ENCODE assay signal across 8 cellular contexts in the genomic region with DNA sequence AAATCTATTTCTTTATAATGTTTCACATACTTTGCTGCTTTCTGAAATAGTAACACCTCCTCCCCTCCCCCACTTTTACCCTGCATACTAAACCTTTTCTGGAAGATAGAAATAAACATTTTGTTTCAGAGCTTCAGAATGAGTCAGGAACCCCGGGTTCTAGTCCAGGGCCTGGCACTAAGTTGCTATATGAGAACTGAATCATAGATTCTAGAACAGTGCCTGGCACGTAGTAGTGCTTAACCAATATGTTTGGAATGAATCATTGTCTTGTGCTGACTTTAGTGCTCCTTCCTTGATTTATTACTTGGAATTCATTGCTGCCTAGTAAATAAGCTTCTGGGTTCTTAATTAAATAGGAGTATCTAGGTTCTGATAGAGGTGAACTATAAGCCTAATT. TPM values are rescaled to one million over a fixed set of nuclear protein-coding genes. Genes with fewer than 3 reads are reported as not detected.
A peak's percentile ranks its signal among the peaks of the same experiment; 100 is the strongest.
DNase-seq lines count a peak whose midpoint lies in the region; ATAC-seq and TF ChIP-seq lines count a peak whose summit lies in the region.

No MANE protein-coding gene starts in this region.

- CTCF ChIA-PET in Calu3 (lab: Charles Lee) (interaction anchor here (0.6 kb wide), 1 partner anchor 134 kb away, joined by 5 read pairs; no protein-coding TSS in a partner anchor), MCF 10A (lab: Yijun Ruan, JAX) (interaction anchor here (0.6 kb wide), 2 partner anchors 86 to 229 kb away, joined by 3 to 4 read pairs; no protein-coding TSS in a partner anchor)

- H3K36me3 Mint-ChIP-seq in Calu3 (ENCODE audit: insufficient read depth, unreplicated experiment) (no peaks in the 10 kb centered on the region), MCF 10A (ENCODE audit: insufficient read depth, unreplicated experiment) (no peaks in the 10 kb centered on the region)

- ATAC-seq in GM21360 (IDR thresholded peaks at IDR 0.05; ENCODE audit: unreplicated experiment), result no peak
- no peak for ATAC-seq in left ventricle myocardium superior

- H3K4me1 Mint-ChIP-seq in Calu3 (ENCODE audit: low read depth, unreplicated experiment), result peaks cover 68% of the 10 kb centered on the region
- H3K4me1 Mint-ChIP-seq in MCF 10A (ENCODE audit: insufficient read depth, unreplicated experiment), result peaks cover 65% of the 10 kb centered on the region

- DNase-seq in Calu3, result no peak
- DNase-seq in M059J (ENCODE audit: low read depth), result peak; percentile 88
- DNase-seq in MCF 10A (ENCODE audit: unreplicated experiment), result peak; percentile 90
- peak; percentile 22 for DNase-seq in pulmonary artery endothelial cell (ENCODE audit: low read depth, low spot score)
- no peak for DNase-seq in DMS53 treated with DMSO at 0.1 percent for 48 hours (lab: John Stamatoyannopoulos, UW; ENCODE audit: unreplicated experiment)
- DNase-seq in left ventricle myocardium superior, result no peak
- DNase-seq in NCI-H2196 treated with DMSO at 0.1 percent for 48 hours (lab: John Stamatoyannopoulos, UW; ENCODE audit: unreplicated experiment), result no peak

- H3K9me3 Mint-ChIP-seq in Calu3 (ENCODE audit: low read depth, unreplicated experiment) (no peaks in the 10 kb centered on the region), MCF 10A (ENCODE audit: unreplicated experiment) (no peaks in the 10 kb centered on the region)

- H3K4me3 Mint-ChIP-seq in Calu3 (ENCODE audit: low read depth, unreplicated experiment), result peak overlapping the region; percentile 14
- peak overlapping the region; percentile 36 for H3K4me3 Mint-ChIP-seq in MCF 10A (ENCODE audit: unreplicated experiment)

- H3K27me3 Mint-ChIP-seq in Calu3 (ENCODE audit: unreplicated experiment), result no peaks in the 10 kb centered on the region
- H3K27me3 Mint-ChIP-seq in MCF 10A (ENCODE audit: insufficient read depth, unreplicated experiment), result no peaks in the 10 kb centered on the region

- intact Hi-C loops in Calu3 (cut with micrococcal nuclease; ENCODE audit: unreplicated experiment), result loop anchor here (10.0 kb wide), 1 partner anchor 251 kb away; no protein-coding TSS in a partner anchor
- intact Hi-C loops in MCF 10A (cut with micrococcal nuclease), result loop anchor here (2.0 kb wide), 1 partner anchor 17 kb away; no protein-coding TSS in a partner anchor
- intact Hi-C loops in left ventricle myocardium superior (cut with micrococcal nuclease), result no loop called here

- TF ChIP-seq CTCF in Calu3 (IDR thresholded peaks at IDR 0.05; ENCODE audit: unreplicated experiment) (no peak), MCF 10A (IDR thresholded peaks at IDR 0.05; ENCODE audit: unreplicated experiment) (no peak)

- H3K27ac Mint-ChIP-seq in Calu3 (ENCODE audit: unreplicated experiment) (peak overlapping the region; percentile 14), MCF 10A (ENCODE audit: low read depth, unreplicated experiment) (peak overlapping the region; percentile 89)

- POLR2A ChIA-PET in MCF 10A (lab: Yijun Ruan, JAX), result interaction anchor here (0.6 to 17.5 kb wide), 19 partner anchors 11 to 334 kb away, joined by 3 to 392 read pairs (median 4); partner anchors contain the start of gene TAB2

- BruUV-seq in Calu3 (replicated peaks; lab: Mats Ljungman, UMichigan) (no TSS peak), MCF 10A (replicated peaks; lab: Mats Ljungman, UMichigan) (no TSS peak)

RNA-seq across cellular contexts. Expression of gene TAB2, which starts 18.4 kb away (rescaled TPM):
- 35.7 and 38.1 TPM in 2 replicates for total RNA-seq in Calu3 (2022)
- total RNA-seq in M059J (2014; rRNA removed; shearing (Covaris generic)), result 50.3 and 71.6 TPM in 2 replicates
- total RNA-seq in MCF 10A (2022), result 55.9 and 76.4 TPM in 2 replicates
- 17.7 and 21.4 TPM in 2 replicates for total RNA-seq in pulmonary artery endothelial cell
- 57.6 TPM for total RNA-seq in left ventricle myocardium superior

Comparison
In these comparisons a context has a peak if more than half of its experiments do, and no peak if none do; other contexts are left out.
1. DNase-seq: peak in M059J (single experiment), MCF 10A (single experiment) and pulmonary artery endothelial cell (single experiment); none in Calu3 (single experiment), DMS53 treated with DMSO at 0.1 percent for 48 hours (single experiment), left ventricle myocardium superior (single experiment) and NCI-H2196 treated with DMSO at 0.1 percent for 48 hours (single experiment).